ENCODE assay signal across 1 cellular context in the genomic region with DNA sequence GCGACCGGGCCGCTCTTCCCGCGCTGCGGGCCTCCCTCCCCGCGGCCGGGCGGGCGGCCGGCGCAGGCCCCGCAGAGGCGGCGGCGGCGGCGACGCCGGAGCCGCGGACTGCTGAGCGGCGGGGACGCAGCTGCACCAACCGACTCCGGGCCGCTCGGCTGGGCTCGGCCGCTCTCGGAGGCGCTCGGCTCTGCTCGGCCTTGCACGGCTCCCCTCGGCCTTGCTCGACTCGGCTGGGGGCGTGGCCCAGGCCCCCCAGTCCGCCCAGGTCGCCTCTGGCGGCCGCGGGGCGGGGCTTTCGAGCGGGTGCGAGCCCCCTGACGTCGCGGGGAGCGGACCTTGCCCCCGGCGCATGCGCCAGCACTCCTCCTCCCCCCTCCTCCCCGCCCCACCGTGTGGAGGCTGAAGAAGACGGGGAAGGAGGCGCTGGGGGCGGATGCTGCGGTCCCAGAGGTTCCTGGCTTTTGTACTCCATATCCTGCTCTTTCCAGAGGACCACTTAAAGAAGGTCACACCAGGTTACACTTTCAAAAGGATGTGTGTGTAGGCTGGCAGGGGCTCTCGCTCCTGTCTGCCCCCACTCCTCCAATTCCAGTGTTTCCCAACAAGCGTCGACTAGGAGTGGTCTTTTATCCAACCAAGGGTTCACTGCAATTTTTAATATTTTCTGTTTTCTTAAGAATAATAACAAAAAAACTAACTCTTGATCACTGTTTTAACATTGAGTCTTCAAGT.
TF ChIP-seq lines count a peak whose summit lies in the region.

A gene with protein sequence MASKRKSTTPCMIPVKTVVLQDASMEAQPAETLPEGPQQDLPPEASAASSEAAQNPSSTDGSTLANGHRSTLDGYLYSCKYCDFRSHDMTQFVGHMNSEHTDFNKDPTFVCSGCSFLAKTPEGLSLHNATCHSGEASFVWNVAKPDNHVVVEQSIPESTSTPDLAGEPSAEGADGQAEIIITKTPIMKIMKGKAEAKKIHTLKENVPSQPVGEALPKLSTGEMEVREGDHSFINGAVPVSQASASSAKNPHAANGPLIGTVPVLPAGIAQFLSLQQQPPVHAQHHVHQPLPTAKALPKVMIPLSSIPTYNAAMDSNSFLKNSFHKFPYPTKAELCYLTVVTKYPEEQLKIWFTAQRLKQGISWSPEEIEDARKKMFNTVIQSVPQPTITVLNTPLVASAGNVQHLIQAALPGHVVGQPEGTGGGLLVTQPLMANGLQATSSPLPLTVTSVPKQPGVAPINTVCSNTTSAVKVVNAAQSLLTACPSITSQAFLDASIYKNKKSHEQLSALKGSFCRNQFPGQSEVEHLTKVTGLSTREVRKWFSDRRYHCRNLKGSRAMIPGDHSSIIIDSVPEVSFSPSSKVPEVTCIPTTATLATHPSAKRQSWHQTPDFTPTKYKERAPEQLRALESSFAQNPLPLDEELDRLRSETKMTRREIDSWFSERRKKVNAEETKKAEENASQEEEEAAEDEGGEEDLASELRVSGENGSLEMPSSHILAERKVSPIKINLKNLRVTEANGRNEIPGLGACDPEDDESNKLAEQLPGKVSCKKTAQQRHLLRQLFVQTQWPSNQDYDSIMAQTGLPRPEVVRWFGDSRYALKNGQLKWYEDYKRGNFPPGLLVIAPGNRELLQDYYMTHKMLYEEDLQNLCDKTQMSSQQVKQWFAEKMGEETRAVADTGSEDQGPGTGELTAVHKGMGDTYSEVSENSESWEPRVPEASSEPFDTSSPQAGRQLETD (minus strand): TSS at position 196 of the 735 bp plus-strand sequence. CDS start 112,815 bp downstream, outside the sequence.

TF ChIP-seq in HepG2, 621 proteins besides CTCF, POLR2A, EP300 and RAD21 (continued from another document and continues in another):
- TF ChIP-seq, protein P1, sequence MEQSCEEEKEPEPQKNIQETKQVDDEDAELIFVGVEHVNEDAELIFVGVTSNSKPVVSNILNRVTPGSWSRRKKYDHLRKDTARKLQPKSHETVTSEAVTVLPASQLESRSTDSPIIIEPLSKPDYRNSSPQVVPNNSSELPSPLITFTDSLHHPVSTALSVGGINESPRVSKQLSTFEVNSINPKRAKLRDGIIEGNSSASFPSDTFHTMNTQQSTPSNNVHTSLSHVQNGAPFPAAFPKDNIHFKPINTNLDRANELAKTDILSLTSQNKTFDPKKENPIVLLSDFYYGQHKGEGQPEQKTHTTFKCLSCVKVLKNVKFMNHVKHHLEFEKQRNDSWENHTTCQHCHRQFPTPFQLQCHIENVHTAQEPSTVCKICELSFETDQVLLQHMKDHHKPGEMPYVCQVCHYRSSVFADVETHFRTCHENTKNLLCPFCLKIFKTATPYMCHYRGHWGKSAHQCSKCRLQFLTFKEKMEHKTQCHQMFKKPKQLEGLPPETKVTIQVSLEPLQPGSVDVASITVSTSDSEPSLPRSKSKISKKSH (CRISPR knock-in tag; IDR thresholded peaks at IDR 0.05; ENCODE audit: borderline replicate concordance) = peak; percentile 85
- TF ChIP-seq, protein P2, sequence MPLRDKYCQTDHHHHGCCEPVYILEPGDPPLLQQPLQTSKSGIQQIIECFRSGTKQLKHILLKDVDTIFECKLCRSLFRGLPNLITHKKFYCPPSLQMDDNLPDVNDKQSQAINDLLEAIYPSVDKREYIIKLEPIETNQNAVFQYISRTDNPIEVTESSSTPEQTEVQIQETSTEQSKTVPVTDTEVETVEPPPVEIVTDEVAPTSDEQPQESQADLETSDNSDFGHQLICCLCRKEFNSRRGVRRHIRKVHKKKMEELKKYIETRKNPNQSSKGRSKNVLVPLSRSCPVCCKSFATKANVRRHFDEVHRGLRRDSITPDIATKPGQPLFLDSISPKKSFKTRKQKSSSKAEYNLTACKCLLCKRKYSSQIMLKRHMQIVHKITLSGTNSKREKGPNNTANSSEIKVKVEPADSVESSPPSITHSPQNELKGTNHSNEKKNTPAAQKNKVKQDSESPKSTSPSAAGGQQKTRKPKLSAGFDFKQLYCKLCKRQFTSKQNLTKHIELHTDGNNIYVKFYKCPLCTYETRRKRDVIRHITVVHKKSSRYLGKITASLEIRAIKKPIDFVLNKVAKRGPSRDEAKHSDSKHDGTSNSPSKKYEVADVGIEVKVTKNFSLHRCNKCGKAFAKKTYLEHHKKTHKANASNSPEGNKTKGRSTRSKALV (CRISPR knock-in tag; IDR thresholded peaks at IDR 0.05) = no peak
- TF ChIP-seq, protein P3, sequence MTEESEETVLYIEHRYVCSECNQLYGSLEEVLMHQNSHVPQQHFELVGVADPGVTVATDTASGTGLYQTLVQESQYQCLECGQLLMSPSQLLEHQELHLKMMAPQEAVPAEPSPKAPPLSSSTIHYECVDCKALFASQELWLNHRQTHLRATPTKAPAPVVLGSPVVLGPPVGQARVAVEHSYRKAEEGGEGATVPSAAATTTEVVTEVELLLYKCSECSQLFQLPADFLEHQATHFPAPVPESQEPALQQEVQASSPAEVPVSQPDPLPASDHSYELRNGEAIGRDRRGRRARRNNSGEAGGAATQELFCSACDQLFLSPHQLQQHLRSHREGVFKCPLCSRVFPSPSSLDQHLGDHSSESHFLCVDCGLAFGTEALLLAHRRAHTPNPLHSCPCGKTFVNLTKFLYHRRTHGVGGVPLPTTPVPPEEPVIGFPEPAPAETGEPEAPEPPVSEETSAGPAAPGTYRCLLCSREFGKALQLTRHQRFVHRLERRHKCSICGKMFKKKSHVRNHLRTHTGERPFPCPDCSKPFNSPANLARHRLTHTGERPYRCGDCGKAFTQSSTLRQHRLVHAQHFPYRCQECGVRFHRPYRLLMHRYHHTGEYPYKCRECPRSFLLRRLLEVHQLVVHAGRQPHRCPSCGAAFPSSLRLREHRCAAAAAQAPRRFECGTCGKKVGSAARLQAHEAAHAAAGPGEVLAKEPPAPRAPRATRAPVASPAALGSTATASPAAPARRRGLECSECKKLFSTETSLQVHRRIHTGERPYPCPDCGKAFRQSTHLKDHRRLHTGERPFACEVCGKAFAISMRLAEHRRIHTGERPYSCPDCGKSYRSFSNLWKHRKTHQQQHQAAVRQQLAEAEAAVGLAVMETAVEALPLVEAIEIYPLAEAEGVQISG (CRISPR knock-in tag; IDR thresholded peaks at IDR 0.05) = no peak; the same call in 1 of the 2 replicates
- TF ChIP-seq ZNF567 (CRISPR knock-in tag; IDR thresholded peaks at IDR 0.05; ENCODE audit: borderline replicate concordance) (peak; percentile 81; the same call in 1 of the 2 replicates), ZBTB7B (CRISPR knock-in tag; IDR thresholded peaks at IDR 0.05) (peak; percentile 72; the same call in 1 of the 2 replicates), MIXL1 (CRISPR knock-in tag; IDR thresholded peaks at IDR 0.05) (no peak), ZNF274 (CRISPR knock-in tag; IDR thresholded peaks at IDR 0.05) (peak; percentile 76; the same call in 1 of the 2 replicates), IKZF1 (IDR thresholded peaks at IDR 0.05) (no peak), REL (CRISPR knock-in tag; conservative IDR thresholded peaks at IDR 0.05) (no peak), ZNF75D (CRISPR knock-in tag; IDR thresholded peaks at IDR 0.05; ENCODE audit: borderline replicate concordance) (no peak), BCL6 (CRISPR knock-in tag; IDR thresholded peaks at IDR 0.05) (peak; percentile 47), TBL1XR1 (IDR thresholded peaks at IDR 0.05; ENCODE audit: borderline replicate concordance, low read length, partially characterized antibody) (peak; percentile 63), KLF9 (CRISPR knock-in tag; IDR thresholded peaks at IDR 0.05; ENCODE audit: low read depth) (peak; percentile 71), U2AF2 (IDR thresholded peaks at IDR 0.05; ENCODE audit: low read depth, low read length) (no peak), ZNF225 (CRISPR knock-in tag; IDR thresholded peaks at IDR 0.05) (no peak; the same call in 1 of the 2 replicates), ZNF878 (CRISPR knock-in tag; IDR thresholded peaks at IDR 0.05) (no peak), ZMYM3 (CRISPR knock-in tag; IDR thresholded peaks at IDR 0.05) (no peak), ATAD3A (CRISPR knock-in tag; IDR thresholded peaks at IDR 0.05) (no peak), SATB2 (CRISPR knock-in tag; IDR thresholded peaks at IDR 0.05) (no peak), ARNT2 (CRISPR knock-in tag; IDR thresholded peaks at IDR 0.05; ENCODE audit: low read depth) (no peak), DNMT3B (CRISPR knock-in tag; conservative IDR thresholded peaks at IDR 0.05) (no peak), ZNF773 (CRISPR knock-in tag; IDR thresholded peaks at IDR 0.05; ENCODE audit: borderline replicate concordance) (no peak)
- TF ChIP-seq, protein P4, sequence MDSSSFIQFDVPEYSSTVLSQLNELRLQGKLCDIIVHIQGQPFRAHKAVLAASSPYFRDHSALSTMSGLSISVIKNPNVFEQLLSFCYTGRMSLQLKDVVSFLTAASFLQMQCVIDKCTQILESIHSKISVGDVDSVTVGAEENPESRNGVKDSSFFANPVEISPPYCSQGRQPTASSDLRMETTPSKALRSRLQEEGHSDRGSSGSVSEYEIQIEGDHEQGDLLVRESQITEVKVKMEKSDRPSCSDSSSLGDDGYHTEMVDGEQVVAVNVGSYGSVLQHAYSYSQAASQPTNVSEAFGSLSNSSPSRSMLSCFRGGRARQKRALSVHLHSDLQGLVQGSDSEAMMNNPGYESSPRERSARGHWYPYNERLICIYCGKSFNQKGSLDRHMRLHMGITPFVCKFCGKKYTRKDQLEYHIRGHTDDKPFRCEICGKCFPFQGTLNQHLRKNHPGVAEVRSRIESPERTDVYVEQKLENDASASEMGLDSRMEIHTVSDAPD (CRISPR knock-in tag; IDR thresholded peaks at IDR 0.05) = no peak
- TF ChIP-seq, protein P5, sequence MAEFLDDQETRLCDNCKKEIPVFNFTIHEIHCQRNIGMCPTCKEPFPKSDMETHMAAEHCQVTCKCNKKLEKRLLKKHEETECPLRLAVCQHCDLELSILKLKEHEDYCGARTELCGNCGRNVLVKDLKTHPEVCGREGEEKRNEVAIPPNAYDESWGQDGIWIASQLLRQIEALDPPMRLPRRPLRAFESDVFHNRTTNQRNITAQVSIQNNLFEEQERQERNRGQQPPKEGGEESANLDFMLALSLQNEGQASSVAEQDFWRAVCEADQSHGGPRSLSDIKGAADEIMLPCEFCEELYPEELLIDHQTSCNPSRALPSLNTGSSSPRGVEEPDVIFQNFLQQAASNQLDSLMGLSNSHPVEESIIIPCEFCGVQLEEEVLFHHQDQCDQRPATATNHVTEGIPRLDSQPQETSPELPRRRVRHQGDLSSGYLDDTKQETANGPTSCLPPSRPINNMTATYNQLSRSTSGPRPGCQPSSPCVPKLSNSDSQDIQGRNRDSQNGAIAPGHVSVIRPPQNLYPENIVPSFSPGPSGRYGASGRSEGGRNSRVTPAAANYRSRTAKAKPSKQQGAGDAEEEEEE (CRISPR knock-in tag; IDR thresholded peaks at IDR 0.05; ENCODE audit: borderline replicate concordance) = 0 out of 2 replicates have a peak, but pooled peaks have one; percentile 50
- TF ChIP-seq, protein P6, sequence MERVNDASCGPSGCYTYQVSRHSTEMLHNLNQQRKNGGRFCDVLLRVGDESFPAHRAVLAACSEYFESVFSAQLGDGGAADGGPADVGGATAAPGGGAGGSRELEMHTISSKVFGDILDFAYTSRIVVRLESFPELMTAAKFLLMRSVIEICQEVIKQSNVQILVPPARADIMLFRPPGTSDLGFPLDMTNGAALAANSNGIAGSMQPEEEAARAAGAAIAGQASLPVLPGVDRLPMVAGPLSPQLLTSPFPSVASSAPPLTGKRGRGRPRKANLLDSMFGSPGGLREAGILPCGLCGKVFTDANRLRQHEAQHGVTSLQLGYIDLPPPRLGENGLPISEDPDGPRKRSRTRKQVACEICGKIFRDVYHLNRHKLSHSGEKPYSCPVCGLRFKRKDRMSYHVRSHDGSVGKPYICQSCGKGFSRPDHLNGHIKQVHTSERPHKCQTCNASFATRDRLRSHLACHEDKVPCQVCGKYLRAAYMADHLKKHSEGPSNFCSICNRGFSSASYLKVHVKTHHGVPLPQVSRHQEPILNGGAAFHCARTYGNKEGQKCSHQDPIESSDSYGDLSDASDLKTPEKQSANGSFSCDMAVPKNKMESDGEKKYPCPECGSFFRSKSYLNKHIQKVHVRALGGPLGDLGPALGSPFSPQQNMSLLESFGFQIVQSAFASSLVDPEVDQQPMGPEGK (CRISPR knock-in tag; IDR thresholded peaks at IDR 0.05) = peak; percentile 96
- TF ChIP-seq, protein P7, sequence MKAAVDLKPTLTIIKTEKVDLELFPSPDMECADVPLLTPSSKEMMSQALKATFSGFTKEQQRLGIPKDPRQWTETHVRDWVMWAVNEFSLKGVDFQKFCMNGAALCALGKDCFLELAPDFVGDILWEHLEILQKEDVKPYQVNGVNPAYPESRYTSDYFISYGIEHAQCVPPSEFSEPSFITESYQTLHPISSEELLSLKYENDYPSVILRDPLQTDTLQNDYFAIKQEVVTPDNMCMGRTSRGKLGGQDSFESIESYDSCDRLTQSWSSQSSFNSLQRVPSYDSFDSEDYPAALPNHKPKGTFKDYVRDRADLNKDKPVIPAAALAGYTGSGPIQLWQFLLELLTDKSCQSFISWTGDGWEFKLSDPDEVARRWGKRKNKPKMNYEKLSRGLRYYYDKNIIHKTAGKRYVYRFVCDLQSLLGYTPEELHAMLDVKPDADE (CRISPR knock-in tag; IDR thresholded peaks at IDR 0.05) = no peak; the same call in 1 of the 2 replicates
- TF ChIP-seq, protein P8, sequence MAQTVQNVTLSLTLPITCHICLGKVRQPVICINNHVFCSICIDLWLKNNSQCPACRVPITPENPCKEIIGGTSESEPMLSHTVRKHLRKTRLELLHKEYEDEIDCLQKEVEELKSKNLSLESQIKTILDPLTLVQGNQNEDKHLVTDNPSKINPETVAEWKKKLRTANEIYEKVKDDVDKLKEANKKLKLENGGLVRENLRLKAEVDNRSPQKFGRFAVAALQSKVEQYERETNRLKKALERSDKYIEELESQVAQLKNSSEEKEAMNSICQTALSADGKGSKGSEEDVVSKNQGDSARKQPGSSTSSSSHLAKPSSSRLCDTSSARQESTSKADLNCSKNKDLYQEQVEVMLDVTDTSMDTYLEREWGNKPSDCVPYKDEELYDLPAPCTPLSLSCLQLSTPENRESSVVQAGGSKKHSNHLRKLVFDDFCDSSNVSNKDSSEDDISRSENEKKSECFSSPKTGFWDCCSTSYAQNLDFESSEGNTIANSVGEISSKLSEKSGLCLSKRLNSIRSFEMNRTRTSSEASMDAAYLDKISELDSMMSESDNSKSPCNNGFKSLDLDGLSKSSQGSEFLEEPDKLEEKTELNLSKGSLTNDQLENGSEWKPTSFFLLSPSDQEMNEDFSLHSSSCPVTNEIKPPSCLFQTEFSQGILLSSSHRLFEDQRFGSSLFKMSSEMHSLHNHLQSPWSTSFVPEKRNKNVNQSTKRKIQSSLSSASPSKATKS (CRISPR knock-in tag; IDR thresholded peaks at IDR 0.05) = no peak
- TF ChIP-seq, protein P9, sequence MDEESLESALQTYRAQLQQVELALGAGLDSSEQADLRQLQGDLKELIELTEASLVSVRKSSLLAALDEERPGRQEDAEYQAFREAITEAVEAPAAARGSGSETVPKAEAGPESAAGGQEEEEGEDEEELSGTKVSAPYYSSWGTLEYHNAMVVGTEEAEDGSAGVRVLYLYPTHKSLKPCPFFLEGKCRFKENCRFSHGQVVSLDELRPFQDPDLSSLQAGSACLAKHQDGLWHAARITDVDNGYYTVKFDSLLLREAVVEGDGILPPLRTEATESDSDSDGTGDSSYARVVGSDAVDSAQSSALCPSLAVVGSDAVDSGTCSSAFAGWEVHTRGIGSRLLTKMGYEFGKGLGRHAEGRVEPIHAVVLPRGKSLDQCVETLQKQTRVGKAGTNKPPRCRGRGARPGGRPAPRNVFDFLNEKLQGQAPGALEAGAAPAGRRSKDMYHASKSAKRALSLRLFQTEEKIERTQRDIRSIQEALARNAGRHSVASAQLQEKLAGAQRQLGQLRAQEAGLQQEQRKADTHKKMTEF (CRISPR knock-in tag; IDR thresholded peaks at IDR 0.05) = peak; percentile 89; the same call in 1 of the 2 replicates
- TF ChIP-seq, protein P10, sequence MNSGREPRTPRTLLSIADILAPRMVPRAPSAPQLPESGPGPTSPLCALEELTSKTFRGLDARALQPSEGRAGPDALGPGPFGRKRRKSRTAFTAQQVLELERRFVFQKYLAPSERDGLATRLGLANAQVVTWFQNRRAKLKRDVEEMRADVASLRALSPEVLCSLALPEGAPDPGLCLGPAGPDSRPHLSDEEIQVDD (CRISPR knock-in tag; IDR thresholded peaks at IDR 0.05; ENCODE audit: borderline replicate concordance) = no peak
